Comparison of ENCODE assay signal across 9 cellular contexts in genomic region chr7:116395125-116395791, GRCh38.
A peak's percentile ranks its signal among the peaks of the same experiment; 100 is the strongest.
DNase-seq lines count a peak whose midpoint lies in the region; ATAC-seq and TF ChIP-seq lines count a peak whose summit lies in the region.
"Had no signal": no experiment of that assay in that cellular context is flagged by ENCODE, and none has a peak within 500 bp of the region (broad histone marks: within the 10 kb centered on the region; RNA-seq: fewer than 3 reads in every experiment).

No MANE protein-coding gene starts in this region.

- peak overlapping the region; percentile 13 to 53 for H3K27ac ChIP-seq in lung (ENCODE audit: low read depth in 1 of 2, low read length in 1 of 2)

- H3K36me3 ChIP-seq in lung (ENCODE audit: control insufficient read depth in 2 of 2, insufficient read depth in 2 of 2, low read length in 2 of 2): no peaks in the 10 kb centered on the region

- H3K36me3 Mint-ChIP-seq in natural killer cell treated with Interleukin-12 subunit alpha and Interleukin-12 subunit beta and Interleukin-15 and Interleukin-18, amount 100 ng/mL, for 72 hours: no peaks in the 10 kb centered on the region

- no peaks in the 10 kb centered on the region for H3K9me3 ChIP-seq in lung (ENCODE audit: control insufficient read depth in 2 of 2, insufficient read depth in 1 of 2, low read length in 1 of 2)

- TF ChIP-seq CTCF in AG09309 (IDR thresholded peaks at IDR 0.05; ENCODE audit: control insufficient read depth, insufficient read depth, low read depth, low read length, missing control alignments): no peak
- TF ChIP-seq CTCF in cardiac fibroblast (IDR thresholded peaks at IDR 0.05; ENCODE audit: low read depth, low read length): no peak
- TF ChIP-seq CTCF in lung (IDR thresholded peaks at IDR 0.05; ENCODE audit: control extremely low read depth, extremely low read depth): no peak

- H3K27me3 ChIP-seq in lung (ENCODE audit: control insufficient read depth, insufficient read depth): no peaks in the 10 kb centered on the region

- H3K27ac Mint-ChIP-seq in natural killer cell treated with Interleukin-12 subunit alpha and Interleukin-12 subunit beta and Interleukin-15 and Interleukin-18, amount 100 ng/mL, for 72 hours: no peak overlapping the region
- H3K27ac Mint-ChIP-seq: T-helper 1 cell treated with Interleukin-12 subunit alpha and Interleukin-12 subunit beta and Interleukin-4 antibody, amounts not matched to agents 30 μg/mL and 1 μg/mL, for 36 hours had no signal

- 45 to 67% methylated on average over 3 of the region's 3 CpGs for WGBS in lung, 2 donors

- no peak for TF ChIP-seq POLR2A in erythroblast (IDR thresholded peaks at IDR 0.05; ENCODE audit: low read length)

- no peak overlapping the region for H3K4me3 Mint-ChIP-seq in natural killer cell treated with Interleukin-12 subunit alpha and Interleukin-12 subunit beta and Interleukin-15 and Interleukin-18, amount 100 ng/mL, for 72 hours
- H3K4me3 Mint-ChIP-seq: T-helper 1 cell treated with Interleukin-12 subunit alpha and Interleukin-12 subunit beta and Interleukin-4 antibody, amounts not matched to agents 30 μg/mL and 1 μg/mL, for 36 hours had no signal

- peaks cover 3% of the 10 kb centered on the region for H3K9me3 Mint-ChIP-seq in natural killer cell treated with Interleukin-12 subunit alpha and Interleukin-12 subunit beta and Interleukin-15 and Interleukin-18, amount 100 ng/mL, for 72 hours
- H3K9me3 Mint-ChIP-seq: T-helper 1 cell treated with Interleukin-12 subunit alpha and Interleukin-12 subunit beta and Interleukin-4 antibody, amounts not matched to agents 30 μg/mL and 1 μg/mL, for 36 hours had no signal

- H3K4me3 ChIP-seq in AG09309 (ENCODE audit: control insufficient read depth, low read depth, low read length) (no peak overlapping the region), cardiac fibroblast (replicated peaks in 1 of 2; ENCODE audit: low read depth in 2 of 2, low read length in 2 of 2) (no peak overlapping the region), lung (no peak overlapping the region)

- no peaks in the 10 kb centered on the region for H3K4me1 Mint-ChIP-seq in natural killer cell treated with Interleukin-12 subunit alpha and Interleukin-12 subunit beta and Interleukin-15 and Interleukin-18, amount 100 ng/mL, for 72 hours (ENCODE audit: low read depth in 2 of 2)

- H3K27me3 Mint-ChIP-seq in natural killer cell treated with Interleukin-12 subunit alpha and Interleukin-12 subunit beta and Interleukin-15 and Interleukin-18, amount 100 ng/mL, for 72 hours: peaks cover 20 to 46% of the 10 kb centered on the region in 2 donors

- peaks cover 2 to 21% of the 10 kb centered on the region in 2 donors for H3K4me1 ChIP-seq in lung (ENCODE audit: control insufficient read depth in 2 of 2, insufficient read depth in 2 of 2, low read length in 2 of 2)

- peak; percentile 52 for DNase-seq in AG09309 (ENCODE audit: low read depth)
- DNase-seq in HuH-7.5 (ENCODE audit: low spot score): peak; percentile 41
- peak; percentile 74 to 95 for DNase-seq in cardiac fibroblast (ENCODE audit: low read depth in 2 of 2)
- DNase-seq in lung (ENCODE audit: low spot score): no peak
- DNase-seq in NCI-H2029 (lab: John Stamatoyannopoulos, UW): no peak
- no peak for DNase-seq in natural killer cell treated with Interleukin-12 subunit alpha and Interleukin-12 subunit beta and Interleukin-15 and Interleukin-18, amount 100 ng/mL, for 72 hours (ENCODE audit: low spot score)
- DNase-seq in erythroblast (lab: John Stamatoyannopoulos, UW): no peak
- no peak for DNase-seq in NCI-H446 treated with DMSO at 0.1 percent for 48 hours (lab: John Stamatoyannopoulos, UW)

- ATAC-seq in lung (ENCODE audit: insufficient read depth, low FRiP score): peak; percentile 61
- ATAC-seq in natural killer cell treated with Interleukin-12 subunit alpha and Interleukin-12 subunit beta and Interleukin-15 and Interleukin-18, amount 100 ng/mL, for 72 hours: no peak

Comparison
In these comparisons a context has a peak if more than half of its experiments do, and no peak if none do; other contexts are left out.
1. DNase-seq: peak in AG09309 (single experiment), HuH-7.5 (single experiment) and cardiac fibroblast (2 of 2); none in lung (single experiment), NCI-H2029 (single experiment), natural killer cell treated with Interleukin-12 subunit alpha and Interleukin-12 subunit beta and Interleukin-15 and Interleukin-18, amount 100 ng/mL, for 72 hours (single experiment), erythroblast (0 of 2) and NCI-H446 treated with DMSO at 0.1 percent for 48 hours (single experiment).